17 cellular contexts compared by ENCODE assay signal in the genomic region with DNA sequence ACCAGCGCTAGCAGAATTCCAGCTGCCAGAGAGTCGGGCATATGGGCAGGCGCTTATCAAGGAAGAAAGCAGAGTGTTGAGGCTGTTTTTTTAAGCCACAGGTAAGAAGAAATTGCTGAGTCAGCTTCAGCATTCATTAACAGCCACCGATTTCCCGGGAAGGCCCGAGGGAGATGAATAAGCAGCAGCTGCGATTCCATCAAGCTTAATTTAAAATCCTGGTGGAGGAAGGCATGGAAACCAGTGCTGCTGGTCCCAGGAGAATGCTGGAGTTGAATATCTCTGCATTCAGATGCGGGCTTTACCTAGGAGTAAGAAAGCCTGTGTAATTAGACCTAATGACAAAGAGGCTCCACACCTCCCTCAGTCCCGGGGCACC.
A peak's percentile ranks its signal among the peaks of the same experiment; 100 is the strongest.
DNase-seq lines count a peak whose midpoint lies in the region; ATAC-seq and TF ChIP-seq lines count a peak whose summit lies in the region.
"Had no signal": no experiment of that assay in that cellular context is flagged by ENCODE, and none has a peak within 500 bp of the region (broad histone marks: within the 10 kb centered on the region; RNA-seq: fewer than 3 reads in every experiment).

No MANE protein-coding gene starts in this region.

- no peak overlapping the region for H3K4me3 ChIP-seq in spleen
- H3K4me3 ChIP-seq: body of pancreas, suprapubic skin had no signal

- H3K27me3 Mint-ChIP-seq in activated T-cell treated with anti-CD3 and anti-CD28 coated beads, Interleukin-2, amount 50 U/mL, for 4 hours (ENCODE audit: low read depth) = no peaks in the 10 kb centered on the region
- H3K27me3 Mint-ChIP-seq in IgD-negative memory B cell (peaks cover 3% of the 10 kb centered on the region), endothelial cell (ENCODE audit: unreplicated experiment) (peaks cover 3% of the 10 kb centered on the region)

- H3K36me3 Mint-ChIP-seq in activated T-cell treated with anti-CD3 and anti-CD28 coated beads, Interleukin-2, amount 50 U/mL, for 4 hours (ENCODE audit: insufficient read depth) = peaks cover 14% of the 10 kb centered on the region
- H3K36me3 Mint-ChIP-seq in IgD-negative memory B cell = no peaks in the 10 kb centered on the region
- peaks cover 4% of the 10 kb centered on the region for H3K36me3 Mint-ChIP-seq in endothelial cell (ENCODE audit: low read depth, unreplicated experiment)

- no peak for ATAC-seq in activated T-cell treated with anti-CD3 and anti-CD28 coated beads, Interleukin-2, amount 50 U/mL, for 4 hours
- ATAC-seq in HG03432 (IDR thresholded peaks at IDR 0.05; ENCODE audit: unreplicated experiment) (no peak), SK-N-SH treated with all-trans-retinoic acid at 6 μM for 48 hours (no peak), GM18520 (IDR thresholded peaks at IDR 0.05; ENCODE audit: unreplicated experiment) (no peak)
- ATAC-seq: body of pancreas had no signal

- no peaks in the 10 kb centered on the region for H3K9me3 ChIP-seq in spleen
- H3K9me3 ChIP-seq: body of pancreas, suprapubic skin had no signal

- WGBS in spleen, 5 donors = 38 to 68% (median 58%) methylated on average over 9 of the region's 9 CpGs

- H3K27ac ChIP-seq in spleen = peak overlapping the region in 6 of 8 donors; percentile 77 to 89 (median 85)
- H3K27ac ChIP-seq: suprapubic skin had no signal

- peak overlapping the region in 2 of 3 donors; percentile 46 to 74 for H3K27ac Mint-ChIP-seq in IgD-negative memory B cell
- H3K27ac Mint-ChIP-seq in endothelial cell (ENCODE audit: unreplicated experiment) = no peak overlapping the region

- TF ChIP-seq CTCF in endothelial cell (IDR thresholded peaks at IDR 0.05; ENCODE audit: unreplicated experiment) (no peak), spleen (IDR thresholded peaks at IDR 0.05 in 8 of 11, conservative IDR thresholded peaks at IDR 0.05 in 3 of 11) (no peak)

- intact Hi-C loops in spleen (cut with DNase I; ENCODE audit: low total_unique reads) = no loop called here

- DNase-seq in activated T-cell treated with anti-CD3 and anti-CD28 coated beads, Interleukin-2, amount 50 U/mL, for 4 hours = no peak
- DNase-seq in activated T-cell treated with anti-CD3 and anti-CD28 coated beads for 4 hours (no peak), endothelial cell (ENCODE audit: low spot score) (no peak), spleen (peak; percentile 37)
- DNase-seq: activated CD4-positive, alpha-beta T cell treated with anti-CD3 and anti-CD28 coated beads for 4 hours; EL; mesendoderm; NCI-H2029; occipital lobe; OCI-M1; stimulated activated CD4-positive, alpha-beta T cell treated with anti-CD3 and anti-CD28 coated beads, Interleukin-12 subunit alpha, Interleukin-12 subunit beta, amount 100 ng/mL, for 4 hours had no signal

- no peaks in the 10 kb centered on the region for H3K9me3 Mint-ChIP-seq in activated T-cell treated with anti-CD3 and anti-CD28 coated beads, Interleukin-2, amount 50 U/mL, for 4 hours
- no peaks in the 10 kb centered on the region for H3K9me3 Mint-ChIP-seq in IgD-negative memory B cell
- no peaks in the 10 kb centered on the region for H3K9me3 Mint-ChIP-seq in endothelial cell (ENCODE audit: unreplicated experiment)

- no peak for TF ChIP-seq POLR2A in spleen (IDR thresholded peaks at IDR 0.05)

- peaks cover 0 to 3% (median 0%) of the 10 kb centered on the region in 7 donors for H3K27me3 ChIP-seq in spleen (replicated peaks in 1 of 7)

- H3K4me1 ChIP-seq in spleen = peaks cover 15 to 66% (median 47%) of the 10 kb centered on the region in 6 donors
- H3K4me1 ChIP-seq: body of pancreas, suprapubic skin had no signal

- H3K4me1 Mint-ChIP-seq in activated T-cell treated with anti-CD3 and anti-CD28 coated beads, Interleukin-2, amount 50 U/mL, for 4 hours (ENCODE audit: low read depth) = peaks cover 28% of the 10 kb centered on the region
- H3K4me1 Mint-ChIP-seq in IgD-negative memory B cell = peaks cover 5 to 23% (median 14%) of the 10 kb centered on the region in 3 donors
- peaks cover 31% of the 10 kb centered on the region for H3K4me1 Mint-ChIP-seq in endothelial cell (ENCODE audit: unreplicated experiment)

- H3K36me3 ChIP-seq in spleen = peaks cover 0 to 13% (median 0%) of the 10 kb centered on the region in 6 donors
- H3K36me3 ChIP-seq: suprapubic skin had no signal

- peak overlapping the region; percentile 46 for H3K4me3 Mint-ChIP-seq in activated T-cell treated with anti-CD3 and anti-CD28 coated beads, Interleukin-2, amount 50 U/mL, for 4 hours
- H3K4me3 Mint-ChIP-seq in IgD-negative memory B cell = peak overlapping the region in 3 of 4 donors; percentile 59 to 98 (median 94)
- peak overlapping the region; percentile 35 for H3K4me3 Mint-ChIP-seq in endothelial cell (ENCODE audit: unreplicated experiment)

TF ChIP-seq in SK-N-SH treated with all-trans-retinoic acid at 6 μM for 48 hours, 23 proteins besides CTCF, POLR2A, EP300 and RAD21 (continues in another document):
- TF ChIP-seq, protein P1, sequence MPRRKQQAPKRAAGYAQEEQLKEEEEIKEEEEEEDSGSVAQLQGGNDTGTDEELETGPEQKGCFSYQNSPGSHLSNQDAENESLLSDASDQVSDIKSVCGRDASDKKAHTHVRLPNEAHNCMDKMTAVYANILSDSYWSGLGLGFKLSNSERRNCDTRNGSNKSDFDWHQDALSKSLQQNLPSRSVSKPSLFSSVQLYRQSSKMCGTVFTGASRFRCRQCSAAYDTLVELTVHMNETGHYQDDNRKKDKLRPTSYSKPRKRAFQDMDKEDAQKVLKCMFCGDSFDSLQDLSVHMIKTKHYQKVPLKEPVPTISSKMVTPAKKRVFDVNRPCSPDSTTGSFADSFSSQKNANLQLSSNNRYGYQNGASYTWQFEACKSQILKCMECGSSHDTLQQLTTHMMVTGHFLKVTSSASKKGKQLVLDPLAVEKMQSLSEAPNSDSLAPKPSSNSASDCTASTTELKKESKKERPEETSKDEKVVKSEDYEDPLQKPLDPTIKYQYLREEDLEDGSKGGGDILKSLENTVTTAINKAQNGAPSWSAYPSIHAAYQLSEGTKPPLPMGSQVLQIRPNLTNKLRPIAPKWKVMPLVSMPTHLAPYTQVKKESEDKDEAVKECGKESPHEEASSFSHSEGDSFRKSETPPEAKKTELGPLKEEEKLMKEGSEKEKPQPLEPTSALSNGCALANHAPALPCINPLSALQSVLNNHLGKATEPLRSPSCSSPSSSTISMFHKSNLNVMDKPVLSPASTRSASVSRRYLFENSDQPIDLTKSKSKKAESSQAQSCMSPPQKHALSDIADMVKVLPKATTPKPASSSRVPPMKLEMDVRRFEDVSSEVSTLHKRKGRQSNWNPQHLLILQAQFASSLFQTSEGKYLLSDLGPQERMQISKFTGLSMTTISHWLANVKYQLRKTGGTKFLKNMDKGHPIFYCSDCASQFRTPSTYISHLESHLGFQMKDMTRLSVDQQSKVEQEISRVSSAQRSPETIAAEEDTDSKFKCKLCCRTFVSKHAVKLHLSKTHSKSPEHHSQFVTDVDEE (CRISPR knock-in tag; IDR thresholded peaks at IDR 0.05) = no peak
- TF ChIP-seq BACH2 (CRISPR knock-in tag; IDR thresholded peaks at IDR 0.05; ENCODE audit: borderline replicate concordance) (no peak), PPARA (CRISPR knock-in tag; IDR thresholded peaks at IDR 0.05; ENCODE audit: borderline replicate concordance) (no peak), ZFP3 (CRISPR knock-in tag; IDR thresholded peaks at IDR 0.05) (no peak), ZNF70 (CRISPR knock-in tag; IDR thresholded peaks at IDR 0.05) (no peak), RARB (CRISPR knock-in tag; IDR thresholded peaks at IDR 0.05) (no peak), ISL1 (CRISPR knock-in tag; IDR thresholded peaks at IDR 0.05) (no peak), CSDC2 (CRISPR knock-in tag; IDR thresholded peaks at IDR 0.05) (no peak), TCF4 (CRISPR knock-in tag; IDR thresholded peaks at IDR 0.05; ENCODE audit: borderline replicate concordance) (no peak), GLIS3 (CRISPR knock-in tag; IDR thresholded peaks at IDR 0.05) (no peak), ZNF8 (CRISPR knock-in tag; IDR thresholded peaks at IDR 0.05) (no peak), ZFP30 (CRISPR knock-in tag; IDR thresholded peaks at IDR 0.05) (no peak), ZNF565 (CRISPR knock-in tag; conservative IDR thresholded peaks at IDR 0.05; ENCODE audit: low read depth) (no peak), SNAI2 (CRISPR knock-in tag; IDR thresholded peaks at IDR 0.05) (no peak), TOX (CRISPR knock-in tag; IDR thresholded peaks at IDR 0.05; ENCODE audit: borderline replicate concordance) (no peak), ZC3H10 (CRISPR knock-in tag; IDR thresholded peaks at IDR 0.05) (no peak)
- TF ChIP-seq, protein P2, sequence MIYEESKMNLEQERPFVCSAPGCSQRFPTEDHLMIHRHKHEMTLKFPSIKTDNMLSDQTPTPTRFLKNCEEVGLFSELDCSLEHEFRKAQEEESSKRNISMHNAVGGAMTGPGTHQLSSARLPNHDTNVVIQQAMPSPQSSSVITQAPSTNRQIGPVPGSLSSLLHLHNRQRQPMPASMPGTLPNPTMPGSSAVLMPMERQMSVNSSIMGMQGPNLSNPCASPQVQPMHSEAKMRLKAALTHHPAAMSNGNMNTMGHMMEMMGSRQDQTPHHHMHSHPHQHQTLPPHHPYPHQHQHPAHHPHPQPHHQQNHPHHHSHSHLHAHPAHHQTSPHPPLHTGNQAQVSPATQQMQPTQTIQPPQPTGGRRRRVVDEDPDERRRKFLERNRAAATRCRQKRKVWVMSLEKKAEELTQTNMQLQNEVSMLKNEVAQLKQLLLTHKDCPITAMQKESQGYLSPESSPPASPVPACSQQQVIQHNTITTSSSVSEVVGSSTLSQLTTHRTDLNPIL (CRISPR knock-in tag; IDR thresholded peaks at IDR 0.05; ENCODE audit: low read depth) = no peak
- TF ChIP-seq, protein P3, sequence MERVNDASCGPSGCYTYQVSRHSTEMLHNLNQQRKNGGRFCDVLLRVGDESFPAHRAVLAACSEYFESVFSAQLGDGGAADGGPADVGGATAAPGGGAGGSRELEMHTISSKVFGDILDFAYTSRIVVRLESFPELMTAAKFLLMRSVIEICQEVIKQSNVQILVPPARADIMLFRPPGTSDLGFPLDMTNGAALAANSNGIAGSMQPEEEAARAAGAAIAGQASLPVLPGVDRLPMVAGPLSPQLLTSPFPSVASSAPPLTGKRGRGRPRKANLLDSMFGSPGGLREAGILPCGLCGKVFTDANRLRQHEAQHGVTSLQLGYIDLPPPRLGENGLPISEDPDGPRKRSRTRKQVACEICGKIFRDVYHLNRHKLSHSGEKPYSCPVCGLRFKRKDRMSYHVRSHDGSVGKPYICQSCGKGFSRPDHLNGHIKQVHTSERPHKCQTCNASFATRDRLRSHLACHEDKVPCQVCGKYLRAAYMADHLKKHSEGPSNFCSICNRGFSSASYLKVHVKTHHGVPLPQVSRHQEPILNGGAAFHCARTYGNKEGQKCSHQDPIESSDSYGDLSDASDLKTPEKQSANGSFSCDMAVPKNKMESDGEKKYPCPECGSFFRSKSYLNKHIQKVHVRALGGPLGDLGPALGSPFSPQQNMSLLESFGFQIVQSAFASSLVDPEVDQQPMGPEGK (CRISPR knock-in tag; IDR thresholded peaks at IDR 0.05; ENCODE audit: borderline replicate concordance) = no peak

Comparison
In these comparisons a context has a peak if more than half of its experiments do, and no peak if none do; other contexts are left out.
1. H3K4me3 Mint-ChIP-seq: peak in every context shown above with its lines; median percentile 94 in IgD-negative memory B cell; 46 in activated T-cell treated with anti-CD3 and anti-CD28 coated beads, Interleukin-2, amount 50 U/mL, for 4 hours; 35 in endothelial cell.